In the genomic region with DNA sequence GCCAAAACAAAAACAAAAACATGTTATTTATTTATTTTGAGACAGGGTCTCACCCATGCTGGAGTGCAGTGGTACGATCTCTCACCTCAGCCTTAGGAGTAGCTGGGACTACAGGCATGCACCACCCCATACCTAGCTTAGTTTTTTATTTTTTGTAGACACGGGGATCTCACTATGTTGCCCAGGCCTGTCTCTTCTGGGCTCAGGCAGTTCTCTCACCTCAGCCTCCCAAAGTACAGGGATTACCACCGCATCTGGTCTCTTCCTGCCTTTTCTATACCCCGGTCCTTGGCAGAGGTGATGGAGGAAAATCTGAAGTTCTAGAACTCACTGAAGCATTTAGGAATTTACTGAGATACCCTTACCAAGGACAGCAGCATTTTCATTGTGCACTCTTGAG, we compare ENCODE assay signal across 13 cellular contexts. TPM values are rescaled to one million over a fixed set of nuclear protein-coding genes. Genes with fewer than 3 reads are reported as not detected.
DNase-seq lines count a peak whose midpoint lies in the region; ATAC-seq and TF ChIP-seq lines count a peak whose summit lies in the region.
"Had no signal": no experiment of that assay in that cellular context is flagged by ENCODE, and none has a peak within 500 bp of the region (broad histone marks: within the 10 kb centered on the region; RNA-seq: fewer than 3 reads in every experiment).

No MANE protein-coding gene starts in this region.

- no peak for ATAC-seq in activated naive CD4-positive, alpha-beta T cell treated with anti-CD3 and anti-CD28 coated beads, Interleukin-2, amount 50 U/mL, for 72 hours
- ATAC-seq in T-helper 17 cell (no peak), lower lobe of right lung (no peak)

- H3K4me3 Mint-ChIP-seq in activated naive CD4-positive, alpha-beta T cell treated with anti-CD3 and anti-CD28 coated beads, Interleukin-2, amount 50 U/mL, for 24 hours = no peak overlapping the region
- H3K4me3 Mint-ChIP-seq in T-helper 17 cell = peak overlapping the region; percentile 15

- peaks cover 85% of the 10 kb centered on the region for H3K4me1 Mint-ChIP-seq in activated naive CD4-positive, alpha-beta T cell treated with anti-CD3 and anti-CD28 coated beads, Interleukin-2, amount 50 U/mL, for 24 hours
- H3K4me1 Mint-ChIP-seq in T-helper 17 cell = peaks cover 61% of the 10 kb centered on the region

- 68 to 85% methylated on average over 4 of the region's 4 CpGs for WGBS in thyroid gland, 2 donors

- intact Hi-C loops in lower lobe of right lung (cut with DNase I) (no loop called here), thyroid gland (cut with DNase I) (no loop called here)

- H3K36me3 Mint-ChIP-seq in activated naive CD4-positive, alpha-beta T cell treated with anti-CD3 and anti-CD28 coated beads, Interleukin-2, amount 50 U/mL, for 24 hours = no peaks in the 10 kb centered on the region
- H3K36me3 Mint-ChIP-seq in activated naive CD4-positive, alpha-beta T cell treated with anti-CD3 and anti-CD28 coated beads, Interleukin-2, amount 50 U/mL, for 72 hours = peaks cover 13 to 34% of the 10 kb centered on the region in 2 donors
- no peaks in the 10 kb centered on the region for H3K36me3 Mint-ChIP-seq in T-helper 17 cell (ENCODE audit: low read depth)

- H3K9me3 ChIP-seq in T-helper 17 cell (ENCODE audit: control insufficient read depth, low read length, poor library complexity, severe bottlenecking) (no peaks in the 10 kb centered on the region), lower lobe of right lung (no peaks in the 10 kb centered on the region), thyroid gland (no peaks in the 10 kb centered on the region)

- H3K4me1 ChIP-seq in lower lobe of right lung (peaks cover 90% of the 10 kb centered on the region), thyroid gland (peaks cover 64 to 93% of the 10 kb centered on the region in 2 donors)

- H3K4me3 ChIP-seq in lower lobe of right lung (no peak overlapping the region), thyroid gland (replicated peaks in 1 of 3) (no peak overlapping the region)
- H3K4me3 ChIP-seq: hepatocyte had no signal

- H3K27me3 ChIP-seq in lower lobe of right lung (ENCODE audit: low read depth) = no peaks in the 10 kb centered on the region
- no peaks in the 10 kb centered on the region for H3K27me3 ChIP-seq in thyroid gland
- H3K27me3 ChIP-seq: hepatocyte had no signal

- H3K36me3 ChIP-seq in lower lobe of right lung = no peaks in the 10 kb centered on the region
- no peaks in the 10 kb centered on the region for H3K36me3 ChIP-seq in thyroid gland

- no peak for DNase-seq in activated naive CD4-positive, alpha-beta T cell treated with anti-CD3 and anti-CD28 coated beads, Interleukin-2, amount 50 U/mL, for 72 hours (ENCODE audit: low spot score in 2 of 2)
- no peak for DNase-seq in T-helper 17 cell
- DNase-seq in lower lobe of right lung = no peak
- no peak for DNase-seq in thyroid gland
- no peak for DNase-seq in activated CD4-positive, CD25-positive, alpha-beta regulatory T cell treated with anti-CD3 and anti-CD28 coated beads, Interleukin-2, amount 50 U/mL, for 72 hours
- no peak for DNase-seq in GF-D8 (lab: John Stamatoyannopoulos, UW)
- DNase-seq in substantia nigra (lab: John Stamatoyannopoulos, UW) = no peak
- DNase-seq: caudate nucleus; NCI-H1105; NCI-H510A; stimulated activated CD4-positive, alpha-beta T cell treated with anti-CD3 and anti-CD28 coated beads, Interleukin-1b, Interleukin-23, amount 100 ng/mL, for 48 hours had no signal

- no peak for TF ChIP-seq POLR2A in thyroid gland (IDR thresholded peaks at IDR 0.05)

- peak overlapping the region; percentile 59 for H3K27ac Mint-ChIP-seq in activated naive CD4-positive, alpha-beta T cell treated with anti-CD3 and anti-CD28 coated beads, Interleukin-2, amount 50 U/mL, for 24 hours
- no peak overlapping the region for H3K27ac Mint-ChIP-seq in activated naive CD4-positive, alpha-beta T cell treated with anti-CD3 and anti-CD28 coated beads, Interleukin-2, amount 50 U/mL, for 72 hours
- peak overlapping the region; percentile 97 for H3K27ac Mint-ChIP-seq in T-helper 17 cell

- TF ChIP-seq CTCF in lower lobe of right lung (IDR thresholded peaks at IDR 0.05) (no peak), thyroid gland (IDR thresholded peaks at IDR 0.05) (no peak)

- no peaks in the 10 kb centered on the region for H3K27me3 Mint-ChIP-seq in activated naive CD4-positive, alpha-beta T cell treated with anti-CD3 and anti-CD28 coated beads, Interleukin-2, amount 50 U/mL, for 24 hours
- H3K27me3 Mint-ChIP-seq in T-helper 17 cell = no peaks in the 10 kb centered on the region

- no peaks in the 10 kb centered on the region for H3K9me3 Mint-ChIP-seq in activated naive CD4-positive, alpha-beta T cell treated with anti-CD3 and anti-CD28 coated beads, Interleukin-2, amount 50 U/mL, for 24 hours
- H3K9me3 Mint-ChIP-seq in activated naive CD4-positive, alpha-beta T cell treated with anti-CD3 and anti-CD28 coated beads, Interleukin-2, amount 50 U/mL, for 72 hours = no peaks in the 10 kb centered on the region

- H3K27ac ChIP-seq in lower lobe of right lung (peak overlapping the region; percentile 43), thyroid gland (peak overlapping the region; percentile 99 to 100 (median 99)), substantia nigra (ENCODE audit: low read depth, low read length, poor library complexity, severe bottlenecking) (no peak overlapping the region)

RNA-seq across cellular contexts. Expression of a gene that starts 6.8 kb away (rescaled TPM):
- 10 to 100 TPM; 26.6 to 85.4 TPM for total RNA-seq in activated naive CD4-positive, alpha-beta T cell treated with anti-CD3 and anti-CD28 coated beads, Interleukin-2, amount 50 U/mL, for 72 hours
- total RNA-seq in T-helper 17 cell (10 to 100 TPM; 41.9 to 51.7 TPM), lower lobe of right lung (44.3 TPM), thyroid gland (100 to 1,000 TPM in 1 of 4 donors, 10 to 100 TPM in 3; 43.9 to 103 (median 78.4) TPM)

Comparison
In these comparisons a context has a peak if more than half of its experiments do, and no peak if none do; other contexts are left out.
1. H3K27ac Mint-ChIP-seq: peak in activated naive CD4-positive, alpha-beta T cell treated with anti-CD3 and anti-CD28 coated beads, Interleukin-2, amount 50 U/mL, for 24 hours (single experiment) and T-helper 17 cell (single experiment); none in activated naive CD4-positive, alpha-beta T cell treated with anti-CD3 and anti-CD28 coated beads, Interleukin-2, amount 50 U/mL, for 72 hours (0 of 2).